In genomic region chr14:62053188-62053587, GRCh38 we compare ENCODE assay signal across 20 cellular contexts.
DNase-seq lines count a peak whose midpoint lies in the region; ATAC-seq and TF ChIP-seq lines count a peak whose summit lies in the region.
"Had no signal": no experiment of that assay in that cellular context is flagged by ENCODE, and none has a peak within 500 bp of the region (broad histone marks: within the 10 kb centered on the region; RNA-seq: fewer than 3 reads in every experiment).

No MANE protein-coding gene starts in this region.

- DNase-seq in GM12864 (ENCODE audit: low read depth): peak; percentile 47
- no peak for DNase-seq in NCI-H524 treated with DMSO at 0.1 percent for 48 hours (lab: John Stamatoyannopoulos, UW)
- no peak for DNase-seq in NCI-H146 (lab: John Stamatoyannopoulos, UW)
- no peak for DNase-seq in GF-D8 (lab: John Stamatoyannopoulos, UW)
- DNase-seq: activated CD4-positive, alpha-beta T cell treated with anti-CD3 and anti-CD28 coated beads for 36 hours; adrenal gland; dermis blood vessel endothelial cell; DMS 273 treated with DMSO at 0.1 percent for 48 hours; foreskin keratinocyte; hippocampal formation; NCI-H2107; nucleus accumbens; stimulated activated CD4-positive, alpha-beta T cell treated with anti-CD3 and anti-CD28 coated beads, Interleukin-12 subunit alpha, Interleukin-12 subunit beta, amount 100 ng/mL, for 4 hours; stimulated activated CD8-positive, alpha-beta memory T cell treated with anti-CD3 and anti-CD28 coated beads, Interleukin-4, amount 100 ng/mL, for 48 hours had no signal

- ATAC-seq in GM19043 (IDR thresholded peaks at IDR 0.05; ENCODE audit: low read depth, unreplicated experiment) (peak; percentile 57), HG02571 (IDR thresholded peaks at IDR 0.05; ENCODE audit: unreplicated experiment) (peak; percentile 78), HG03442 (IDR thresholded peaks at IDR 0.05; ENCODE audit: unreplicated experiment) (peak; percentile 91), GM21717 (IDR thresholded peaks at IDR 0.05; ENCODE audit: unreplicated experiment) (no peak)
- ATAC-seq: A549; activated CD4-positive, alpha-beta T cell treated with anti-CD3 and anti-CD28 coated beads for 36 hours; foreskin keratinocyte; GM23338 had no signal

- no peak overlapping the region for H3K4me3 ChIP-seq in GM12864 (ENCODE audit: low read depth, low read length)
- H3K4me3 ChIP-seq: A549, adrenal gland, GM23338 had no signal

- TF ChIP-seq CTCF in GM12864 (IDR thresholded peaks at IDR 0.05; ENCODE audit: low read depth, low read length, missing control alignments): no peak
